Comparison of ENCODE assay signal across 1 cellular context in genomic region chr17:59618894-59619312, GRCh38.
A peak's percentile ranks its signal among the peaks of the same experiment; 100 is the strongest.
TF ChIP-seq lines count a peak whose summit lies in the region.

No MANE protein-coding gene starts in this region.

TF ChIP-seq in HepG2, 621 proteins besides CTCF, POLR2A, EP300 and RAD21 (continued from another document):
- TF ChIP-seq SMC3 (IDR thresholded peaks at IDR 0.05; ENCODE audit: low read length) (peak; percentile 8; the same call in 1 of the 2 replicates), SKIL (CRISPR knock-in tag; IDR thresholded peaks at IDR 0.05; ENCODE audit: borderline replicate concordance) (no peak), SMAD9 (CRISPR knock-in tag; IDR thresholded peaks at IDR 0.05) (no peak), MAFG (CRISPR knock-in tag; IDR thresholded peaks at IDR 0.05) (no peak), REST (IDR thresholded peaks at IDR 0.05; ENCODE audit: borderline replicate concordance in 1 of 2, low read depth in 1 of 2, low read length in 2 of 2) (no peak), ZNF30 (CRISPR knock-in tag; IDR thresholded peaks at IDR 0.05) (no peak), ZNF790 (CRISPR knock-in tag; IDR thresholded peaks at IDR 0.05; ENCODE audit: borderline replicate concordance) (no peak), ZNF329 (CRISPR knock-in tag; IDR thresholded peaks at IDR 0.05; ENCODE audit: low read depth) (no peak), ZBTB44 (CRISPR knock-in tag; IDR thresholded peaks at IDR 0.05) (no peak), ZNF558 (CRISPR knock-in tag; IDR thresholded peaks at IDR 0.05; ENCODE audit: borderline replicate concordance) (0 out of 2 replicates have a peak, but pooled peaks have one; percentile 54), KAT8 (CRISPR knock-in tag; IDR thresholded peaks at IDR 0.05) (no peak), GLI4 (CRISPR knock-in tag; IDR thresholded peaks at IDR 0.05; ENCODE audit: borderline replicate concordance) (no peak), ZNF589 (CRISPR knock-in tag; conservative IDR thresholded peaks at IDR 0.05) (0 out of 2 replicates have a peak, but pooled peaks have one; percentile 25), TP53 (CRISPR knock-in tag; conservative IDR thresholded peaks at IDR 0.05) (0 out of 2 replicates have a peak, but pooled peaks have one; percentile 25), HINFP (CRISPR knock-in tag; IDR thresholded peaks at IDR 0.05; ENCODE audit: low read depth) (no peak), ZBTB2 (CRISPR knock-in tag; IDR thresholded peaks at IDR 0.05; ENCODE audit: low read depth) (no peak), NFRKB (IDR thresholded peaks at IDR 0.05) (no peak)
